ENCODE assay signal across 14 cellular contexts in genomic region chr21:33444499-33444898, GRCh38. TPM values are rescaled to one million over a fixed set of nuclear protein-coding genes. Genes with fewer than 3 reads are reported as not detected.
A peak's percentile ranks its signal among the peaks of the same experiment; 100 is the strongest.
DNase-seq lines count a peak whose midpoint lies in the region; ATAC-seq and TF ChIP-seq lines count a peak whose summit lies in the region.
"Had no signal": no experiment of that assay in that cellular context is flagged by ENCODE, and none has a peak within 500 bp of the region (broad histone marks: within the 10 kb centered on the region; RNA-seq: fewer than 3 reads in every experiment).

No MANE protein-coding gene starts in this region.

- intact Hi-C loops in heart right ventricle (cut with DNase I), result loop anchor here in 7 of 10 donors (2.0 to 10.0 kb wide), 10 partner anchors 42 to 610 kb away; partner anchors contain the start of gene IFNGR2 (in 2 of the 7)
- intact Hi-C loops in right cardiac atrium (cut with DNase I), result loop anchor here (2.0 to 10.0 kb wide), 4 partner anchors 80 to 610 kb away; no protein-coding TSS in a partner anchor

- no peak for ATAC-seq in heart right ventricle
- no peak for ATAC-seq in right cardiac atrium
- ATAC-seq in memory B cell (ENCODE audit: low read depth), result no peak
- ATAC-seq in upper lobe of left lung (ENCODE audit: low FRiP score in 2 of 2), result peak; percentile 43 to 82
- ATAC-seq in HG02938 (IDR thresholded peaks at IDR 0.05; ENCODE audit: unreplicated experiment), result no peak

- peaks cover 0 to 34% (median 20%) of the 10 kb centered on the region in 9 donors for H3K4me1 ChIP-seq in heart right ventricle
- H3K4me1 ChIP-seq in right cardiac atrium (ENCODE audit: control insufficient read depth, insufficient read depth, low read length), result no peaks in the 10 kb centered on the region
- H3K4me1 ChIP-seq in upper lobe of left lung, result peaks cover 14 to 35% (median 20%) of the 10 kb centered on the region in 4 donors

- peaks cover 28% of the 10 kb centered on the region for H3K4me1 Mint-ChIP-seq in memory B cell
- H3K4me1 Mint-ChIP-seq in activated T-cell treated with anti-CD3 and anti-CD28 coated beads, Interleukin-2, amount 50 U/mL, for 24 hours (ENCODE audit: low read depth), result peaks cover 3% of the 10 kb centered on the region
- H3K4me1 Mint-ChIP-seq: GM23338 had no signal

- no peaks in the 10 kb centered on the region for H3K27me3 Mint-ChIP-seq in memory B cell
- no peaks in the 10 kb centered on the region for H3K27me3 Mint-ChIP-seq in activated T-cell treated with anti-CD3 and anti-CD28 coated beads, Interleukin-2, amount 50 U/mL, for 24 hours

- H3K9me3 Mint-ChIP-seq in memory B cell, result no peaks in the 10 kb centered on the region
- no peaks in the 10 kb centered on the region for H3K9me3 Mint-ChIP-seq in activated T-cell treated with anti-CD3 and anti-CD28 coated beads, Interleukin-2, amount 50 U/mL, for 24 hours
- H3K9me3 Mint-ChIP-seq: GM23338 had no signal

- no peak overlapping the region for H3K4me3 Mint-ChIP-seq in memory B cell
- no peak overlapping the region for H3K4me3 Mint-ChIP-seq in activated T-cell treated with anti-CD3 and anti-CD28 coated beads, Interleukin-2, amount 50 U/mL, for 24 hours
- H3K4me3 Mint-ChIP-seq: GM23338 had no signal

- no peak for TF ChIP-seq EP300 in upper lobe of left lung (IDR thresholded peaks at IDR 0.05)

- H3K36me3 ChIP-seq in heart right ventricle, result peaks cover 0 to 57% (median 11%) of the 10 kb centered on the region in 9 donors
- H3K36me3 ChIP-seq in upper lobe of left lung, result peaks cover 0 to 24% (median 0%) of the 10 kb centered on the region in 4 donors

- H3K27ac ChIP-seq in heart right ventricle, result peak overlapping the region in 6 of 10 donors; percentile 4 to 48 (median 35)
- no peak overlapping the region for H3K27ac ChIP-seq in right cardiac atrium (ENCODE audit: low read length)
- peak overlapping the region; percentile 60 for H3K27ac ChIP-seq in VCaP
- peak overlapping the region; percentile 39 to 75 (median 68) for H3K27ac ChIP-seq in upper lobe of left lung
- H3K27ac ChIP-seq: C4-2B, PC-9 had no signal

- H3K27ac Mint-ChIP-seq in memory B cell, result peak overlapping the region; percentile 21
- no peak overlapping the region for H3K27ac Mint-ChIP-seq in activated T-cell treated with anti-CD3 and anti-CD28 coated beads, Interleukin-2, amount 50 U/mL, for 24 hours

- H3K4me3 ChIP-seq in heart right ventricle (no peak overlapping the region), right cardiac atrium (ENCODE audit: low read length) (no peak overlapping the region), upper lobe of left lung (no peak overlapping the region)
- H3K4me3 ChIP-seq: GM12878, GM23338, K562, PC-9 had no signal

- DNase-seq in heart right ventricle, result no peak
- no peak for DNase-seq in right cardiac atrium
- no peak for DNase-seq in memory B cell (ENCODE audit: low spot score in 2 of 2)
- DNase-seq in upper lobe of left lung, result peak in 1 of 2 donors; percentile 80
- DNase-seq in NCI-H128 (lab: John Stamatoyannopoulos, UW; ENCODE audit: unreplicated experiment), result no peak
- no peak for DNase-seq in activated T-cell treated with anti-CD3 and anti-CD28 coated beads, Interleukin-2, amount 50 U/mL, for 24 hours
- DNase-seq: NK-92 treated with Interleukin-12 subunit alpha and Interleukin-12 subunit beta, amount 100 ng/mL, for 24 hours had no signal

- TF ChIP-seq POLR2A in upper lobe of left lung (IDR thresholded peaks at IDR 0.05), result no peak

- H3K27me3 ChIP-seq in heart right ventricle (no peaks in the 10 kb centered on the region), right cardiac atrium (ENCODE audit: control insufficient read depth, insufficient read depth) (no peaks in the 10 kb centered on the region), upper lobe of left lung (no peaks in the 10 kb centered on the region)

- WGBS in heart right ventricle, 2 donors, result 47 to 62% methylated on average over 2 of the region's 2 CpGs
- 34% methylated on average over 2 of the region's 2 CpGs for WGBS in right cardiac atrium
- 30 to 33% methylated on average over 2 of the region's 2 CpGs for WGBS in upper lobe of left lung, 2 donors

- H3K36me3 Mint-ChIP-seq in memory B cell, result no peaks in the 10 kb centered on the region
- peaks cover 21% of the 10 kb centered on the region for H3K36me3 Mint-ChIP-seq in activated T-cell treated with anti-CD3 and anti-CD28 coated beads, Interleukin-2, amount 50 U/mL, for 24 hours (ENCODE audit: low read depth)

- no peak for TF ChIP-seq CTCF in heart right ventricle (IDR thresholded peaks at IDR 0.05)
- no peak for TF ChIP-seq CTCF in VCaP (conservative IDR thresholded peaks at IDR 0.05)
- TF ChIP-seq CTCF in upper lobe of left lung (IDR thresholded peaks at IDR 0.05), result no peak

- H3K9me3 ChIP-seq in heart right ventricle (no peaks in the 10 kb centered on the region), right cardiac atrium (ENCODE audit: control insufficient read depth, low read length) (no peaks in the 10 kb centered on the region), upper lobe of left lung (no peaks in the 10 kb centered on the region)

RNA-seq across cellular contexts. Expression of gene TMEM50B, which starts 35.3 kb away (rescaled TPM):
- total RNA-seq in heart right ventricle (10 to 100 TPM; 26.7 to 40.7 (median 29.6) TPM), right cardiac atrium (10 to 100 TPM; 38.8 to 49.3 (median 41.2) TPM), upper lobe of left lung (100 to 1,000 TPM in 2 of 6 donors, 10 to 100 TPM in 4; 45.1 to 155 (median 68.0) TPM)
- polyA plus RNA-seq in heart right ventricle (10 to 100 TPM; 43.3 to 71.4 TPM), right cardiac atrium (37.0 TPM)

RNA-seq across cellular contexts. Expression of gene IFNGR2, which starts 41.3 kb away (rescaled TPM):
- total RNA-seq in heart right ventricle, result 10 to 100 TPM; 29.2 to 71.3 (median 36.3) TPM
- polyA plus RNA-seq in heart right ventricle, result 10 to 100 TPM; 27.4 to 34.3 TPM
- total RNA-seq in right cardiac atrium, result 10 to 100 TPM; 37.5 to 47.4 (median 42.2) TPM
- polyA plus RNA-seq in right cardiac atrium, result 37.4 TPM
- total RNA-seq in upper lobe of left lung, result 10 to 100 TPM; 35.6 to 89.8 (median 62.0) TPM

RNA-seq across cellular contexts. Expression of gene DNAJC28, which starts 47.0 kb away (rescaled TPM):
- total RNA-seq in heart right ventricle (10 to 100 TPM in 1 of 10 donors, 1 to 10 TPM in 9; 4.5 to 10.1 (median 6.9) TPM), right cardiac atrium (1 to 10 TPM; 3.8 to 6.0 (median 5.7) TPM), upper lobe of left lung (1 to 10 TPM in 5 of 6 donors, under 1 TPM in 1; 0.55 to 3.1 (median 1.6) TPM)
- polyA plus RNA-seq in heart right ventricle (1 to 10 TPM; 2.2 to 4.2 TPM), right cardiac atrium (6.2 TPM)

Comparison
In these comparisons a context has a peak if more than half of its experiments do, and no peak if none do; other contexts are left out.
1. ATAC-seq: peak in upper lobe of left lung (2 of 2); none in heart right ventricle (0 of 8), right cardiac atrium (0 of 2), memory B cell (single experiment) and HG02938 (single experiment).